ENCODE assay signal across 14 cellular contexts in genomic region chr22:46686221-46686872, GRCh38. TPM values are rescaled to one million over a fixed set of nuclear protein-coding genes. Genes with fewer than 3 reads are reported as not detected.
DNase-seq lines count a peak whose midpoint lies in the region; ATAC-seq and TF ChIP-seq lines count a peak whose summit lies in the region.
"Had no signal": no experiment of that assay in that cellular context is flagged by ENCODE, and none has a peak within 500 bp of the region (broad histone marks: within the 10 kb centered on the region; RNA-seq: fewer than 3 reads in every experiment).

No MANE protein-coding gene starts in this region.

- 31 to 35% methylated on average over 18 to 28 of the region's 28 CpGs for WGBS in body of pancreas, 2 donors
- 28 to 61% methylated on average over 28 of the region's 28 CpGs for WGBS in lung, 2 donors
- 73% methylated on average over 28 of the region's 28 CpGs for WGBS in upper lobe of left lung, 2 donors

- CTCF ChIA-PET in activated CD8-positive, alpha-beta T cell treated with anti-CD3 and anti-CD28 coated beads, Interleukin-2, amount 10 ng/mL, durations not matched to agents 7 days and 5 days (lab: Charles Lee), result no interaction called here

- TF ChIP-seq CTCF in body of pancreas (IDR thresholded peaks at IDR 0.05), result no peak
- TF ChIP-seq CTCF in lung (IDR thresholded peaks at IDR 0.05; ENCODE audit: control extremely low read depth, extremely low read depth), result no peak
- TF ChIP-seq CTCF in upper lobe of left lung (IDR thresholded peaks at IDR 0.05), result no peak

- H3K36me3 ChIP-seq in body of pancreas (replicated peaks in 1 of 2; ENCODE audit: insufficient read depth in 1 of 2, low read depth in 2 of 2), result peaks cover 0 to 13% of the 10 kb centered on the region in 2 donors
- peaks cover 4 to 32% of the 10 kb centered on the region in 2 donors for H3K36me3 ChIP-seq in lung (ENCODE audit: control insufficient read depth in 2 of 2, insufficient read depth in 2 of 2, low read length in 2 of 2)
- peaks cover 18 to 62% (median 46%) of the 10 kb centered on the region in 4 donors for H3K36me3 ChIP-seq in upper lobe of left lung

- H3K27ac Mint-ChIP-seq in activated CD8-positive, alpha-beta T cell treated with anti-CD3 and anti-CD28 coated beads, Interleukin-2, amount 10 ng/mL, durations not matched to agents 7 days and 5 days, result no peak overlapping the region

- no peak for TF ChIP-seq EP300 in upper lobe of left lung (IDR thresholded peaks at IDR 0.05)

- H3K27me3 ChIP-seq in body of pancreas (no peaks in the 10 kb centered on the region), lung (ENCODE audit: control insufficient read depth, insufficient read depth) (no peaks in the 10 kb centered on the region), upper lobe of left lung (no peaks in the 10 kb centered on the region)
- H3K27me3 ChIP-seq: foreskin keratinocyte had no signal

- H3K4me3 ChIP-seq in body of pancreas (no peak overlapping the region), lung (no peak overlapping the region), upper lobe of left lung (no peak overlapping the region)

- TF ChIP-seq POLR2A in body of pancreas (IDR thresholded peaks at IDR 0.05), result no peak
- TF ChIP-seq POLR2A in upper lobe of left lung (IDR thresholded peaks at IDR 0.05), result no peak

- intact Hi-C loops in Right ventricle myocardium inferior (cut with DNase I), result loop anchor here (2.0 to 5.0 kb wide), 4 partner anchors 34 to 124 kb away; no protein-coding TSS in a partner anchor
- intact Hi-C loops in cardiac septum (cut with DNase I), result loop anchor here (5.0 to 10.0 kb wide), 3 partner anchors 34 to 322 kb away; no protein-coding TSS in a partner anchor
- intact Hi-C loops in body of pancreas (cut with DNase I), result no loop called here

- peaks cover 36% of the 10 kb centered on the region for H3K36me3 Mint-ChIP-seq in activated CD8-positive, alpha-beta T cell treated with anti-CD3 and anti-CD28 coated beads, Interleukin-2, amount 10 ng/mL, durations not matched to agents 7 days and 5 days (ENCODE audit: low read depth)

- DNase-seq in Right ventricle myocardium inferior (ENCODE audit: missing footprints), result no peak
- DNase-seq in cardiac septum (ENCODE audit: low spot score), result no peak
- DNase-seq in body of pancreas, result peak; percentile 60 to 75 (median 68)
- no peak for DNase-seq in lung (ENCODE audit: low spot score)
- DNase-seq in upper lobe of left lung, result peak in 1 of 2 donors; percentile 73
- DNase-seq in activated CD8-positive, alpha-beta T cell treated with anti-CD3 and anti-CD28 coated beads, Interleukin-2, amount 10 ng/mL, durations not matched to agents 7 days and 5 days, result no peak
- DNase-seq in 8988T, result no peak
- DNase-seq: activated CD4-positive, alpha-beta T cell treated with anti-CD3 and anti-CD28 coated beads for 1 hour; AML-193; cortex of kidney; foreskin keratinocyte; NCI-H187; SK-N-SH had no signal

- peaks cover 23% of the 10 kb centered on the region for H3K4me1 ChIP-seq in body of pancreas
- H3K4me1 ChIP-seq in lung (ENCODE audit: control insufficient read depth in 2 of 2, insufficient read depth in 2 of 2, low read length in 2 of 2), result peaks cover 2 to 5% of the 10 kb centered on the region in 2 donors
- peaks cover 10 to 29% (median 20%) of the 10 kb centered on the region in 4 donors for H3K4me1 ChIP-seq in upper lobe of left lung
- H3K4me1 ChIP-seq: foreskin keratinocyte had no signal

- H3K27me3 Mint-ChIP-seq in activated CD8-positive, alpha-beta T cell treated with anti-CD3 and anti-CD28 coated beads, Interleukin-2, amount 10 ng/mL, durations not matched to agents 7 days and 5 days (ENCODE audit: low read depth), result no peaks in the 10 kb centered on the region

- peak overlapping the region; percentile 34 to 56 (median 49) for H3K27ac ChIP-seq in body of pancreas
- H3K27ac ChIP-seq in lung (ENCODE audit: low read depth in 1 of 2, low read length in 1 of 2), result peak overlapping the region; percentile 23 to 62
- peak overlapping the region; percentile 30 to 57 (median 36) for H3K27ac ChIP-seq in upper lobe of left lung
- H3K27ac ChIP-seq: foreskin keratinocyte had no signal

- no peaks in the 10 kb centered on the region for H3K9me3 ChIP-seq in body of pancreas
- no peaks in the 10 kb centered on the region for H3K9me3 ChIP-seq in lung (ENCODE audit: control insufficient read depth in 2 of 2, insufficient read depth in 1 of 2, low read length in 1 of 2)
- H3K9me3 ChIP-seq in upper lobe of left lung, result no peaks in the 10 kb centered on the region
- H3K9me3 ChIP-seq: SK-N-SH had no signal

- POLR2A ChIA-PET in activated CD8-positive, alpha-beta T cell treated with anti-CD3 and anti-CD28 coated beads, Interleukin-2, amount 10 ng/mL, durations not matched to agents 7 days and 5 days (lab: Charles Lee), result no interaction called here

- peaks cover 15% of the 10 kb centered on the region for H3K4me1 Mint-ChIP-seq in activated CD8-positive, alpha-beta T cell treated with anti-CD3 and anti-CD28 coated beads, Interleukin-2, amount 10 ng/mL, durations not matched to agents 7 days and 5 days (ENCODE audit: low read depth)

- no peak overlapping the region for H3K4me3 Mint-ChIP-seq in activated CD8-positive, alpha-beta T cell treated with anti-CD3 and anti-CD28 coated beads, Interleukin-2, amount 10 ng/mL, durations not matched to agents 7 days and 5 days

- H3K9me3 Mint-ChIP-seq in activated CD8-positive, alpha-beta T cell treated with anti-CD3 and anti-CD28 coated beads, Interleukin-2, amount 10 ng/mL, durations not matched to agents 7 days and 5 days (ENCODE audit: insufficient read depth), result no peaks in the 10 kb centered on the region

- peak; percentile 62 for ATAC-seq in Right ventricle myocardium inferior
- ATAC-seq in body of pancreas, result peak; percentile 54
- ATAC-seq in lung (ENCODE audit: insufficient read depth, low FRiP score), result no peak
- no peak for ATAC-seq in upper lobe of left lung (ENCODE audit: low FRiP score in 2 of 2)
- ATAC-seq in HG03095 (IDR thresholded peaks at IDR 0.05; ENCODE audit: unreplicated experiment), result no peak
- no peak for ATAC-seq in activated CD8-positive, alpha-beta T cell treated with anti-CD3 and anti-CD28 coated beads, Interleukin-2, amount 10 ng/mL, durations not matched to agents 7 days and 5 days
- ATAC-seq: foreskin keratinocyte had no signal

RNA-seq across cellular contexts. Expression of gene CERK, which starts 51.7 kb away (rescaled TPM):
- total RNA-seq in Right ventricle myocardium inferior, result 71.6 TPM
- total RNA-seq in cardiac septum, result 60.0 TPM
- total RNA-seq in body of pancreas, result 10 to 100 TPM; 33.6 to 46.4 TPM
- 10 to 100 TPM; 31.0 to 36.2 TPM for total RNA-seq in lung
- 10 to 100 TPM; 12.1 to 32.4 TPM for polyA plus RNA-seq in lung
- 10 to 100 TPM; 26.9 to 55.5 (median 32.7) TPM for total RNA-seq in upper lobe of left lung
- 10 to 100 TPM; 61.1 to 65.6 TPM for total RNA-seq in activated CD8-positive, alpha-beta T cell treated with anti-CD3 and anti-CD28 coated beads, Interleukin-2, amount 10 ng/mL, durations not matched to agents 7 days and 5 days

Comparison
In these comparisons a context has a peak if more than half of its experiments do, and no peak if none do; other contexts are left out.
1. ATAC-seq: peak in Right ventricle myocardium inferior (single experiment) and body of pancreas (single experiment); none in lung (single experiment), upper lobe of left lung (0 of 2), HG03095 (single experiment) and activated CD8-positive, alpha-beta T cell treated with anti-CD3 and anti-CD28 coated beads, Interleukin-2, amount 10 ng/mL, durations not matched to agents 7 days and 5 days (single experiment).
2. DNase-seq: peak in body of pancreas (4 of 4); none in Right ventricle myocardium inferior (single experiment), cardiac septum (single experiment), lung (single experiment), activated CD8-positive, alpha-beta T cell treated with anti-CD3 and anti-CD28 coated beads, Interleukin-2, amount 10 ng/mL, durations not matched to agents 7 days and 5 days (single experiment) and 8988T (single experiment).
3. Peak in every context shown above with its lines, with median percentiles within 50 percentile points of each other: H3K27ac ChIP-seq.